27 cellular contexts compared by ENCODE assay signal in genomic region chr22:20663941-20664593, GRCh38.
"Had no signal": no experiment of that assay in that cellular context is flagged by ENCODE, and none has a peak within 500 bp of the region (broad histone marks: within the 10 kb centered on the region; RNA-seq: fewer than 3 reads in every experiment).

No MANE protein-coding gene starts in this region.

- H3K27me3 ChIP-seq: ascending aorta, body of pancreas, SJCRH30 had no signal

- H3K4me3 ChIP-seq: ascending aorta, body of pancreas, MG63, SJCRH30 had no signal

- H3K27ac Mint-ChIP-seq: activated CD8-positive, alpha-beta T cell treated with anti-CD3 and anti-CD28 coated beads for 36 hours; activated naive CD4-positive, alpha-beta T cell treated with anti-CD3 and anti-CD28 coated beads, Interleukin-2, amount 50 U/mL, for 72 hours; activated naive CD8-positive, alpha-beta T cell treated with anti-CD3 and anti-CD28 coated beads, Interleukin-2, amount 50 U/mL, for 24 hours; activated T-cell treated with anti-CD3 and anti-CD28 coated beads, Interleukin-2, amount 50 U/mL, for 24 hours; activated T-helper 1 cell treated with anti-CD3 and anti-CD28 coated beads, Interleukin-12 subunit alpha, Interleukin-12 subunit beta, Interleukin-2, Interleukin-4 antibody, amounts not matched to agents 30 ng/mL and 10 ng/mL and 1 ng/mL, durations not matched to agents 14 hours and 24 hours and 36 hours had no signal

- H3K4me3 Mint-ChIP-seq: activated CD8-positive, alpha-beta T cell treated with anti-CD3 and anti-CD28 coated beads for 36 hours; activated naive CD8-positive, alpha-beta T cell treated with anti-CD3 and anti-CD28 coated beads, Interleukin-2, amount 50 U/mL, for 24 hours; activated T-cell treated with anti-CD3 and anti-CD28 coated beads, Interleukin-2, amount 50 U/mL, for 24 hours; activated T-helper 1 cell treated with anti-CD3 and anti-CD28 coated beads, Interleukin-12 subunit alpha, Interleukin-12 subunit beta, Interleukin-2, Interleukin-4 antibody, amounts not matched to agents 30 ng/mL and 10 ng/mL and 1 ng/mL, durations not matched to agents 14 hours and 24 hours and 36 hours had no signal

- H3K27ac ChIP-seq: ascending aorta, body of pancreas, SJCRH30, VCaP had no signal

- DNase-seq: activated CD4-positive, alpha-beta T cell treated with anti-CD3 and anti-CD28 coated beads, Interleukin-2, amount 50 U/mL, for 1 hour; activated CD4-positive, CD25-positive, alpha-beta regulatory T cell; activated CD8-positive, alpha-beta T cell treated with anti-CD3 and anti-CD28 coated beads for 36 hours; activated effector memory CD4-positive, alpha-beta T cell treated with Interleukin-2 at 50 U/mL for 16 hours; activated naive CD4-positive, alpha-beta T cell treated with Interleukin-2 at 50 U/mL for 16 hours; activated naive CD8-positive, alpha-beta T cell treated with anti-CD3 and anti-CD28 coated beads, Interleukin-2, amount 50 U/mL, for 24 hours; activated T-cell treated with anti-CD3 and anti-CD28 coated beads, Interleukin-2, amount 50 U/mL, for 24 hours; amniotic stem cell; body of pancreas; MG63; MV-4-11; NCI-H1092 treated with DMSO at 0.1 percent for 48 hours; NCI-H1417 treated with DMSO at 0.1 percent for 48 hours; NCI-H1694; NCI-H2029; NCI-H2107; NCI-H2171 treated with DMSO at 0.1 percent for 48 hours; NCI-H226; NCI-H526; NCI-H82; SJCRH30; SK-N-SH; T-helper 1 cell had no signal

- H3K36me3 ChIP-seq: ascending aorta, MG63, SJCRH30 had no signal

- H3K4me1 ChIP-seq: ascending aorta, body of pancreas, SJCRH30 had no signal

- ATAC-seq: activated CD8-positive, alpha-beta T cell treated with anti-CD3 and anti-CD28 coated beads for 36 hours; activated naive CD4-positive, alpha-beta T cell treated with anti-CD3 and anti-CD28 coated beads, Interleukin-2, amount 50 U/mL, for 72 hours; activated naive CD8-positive, alpha-beta T cell treated with anti-CD3 and anti-CD28 coated beads, Interleukin-2, amount 50 U/mL, for 24 hours; body of pancreas had no signal

- H3K4me1 Mint-ChIP-seq: activated naive CD8-positive, alpha-beta T cell treated with anti-CD3 and anti-CD28 coated beads, Interleukin-2, amount 50 U/mL, for 24 hours had no signal

- H3K9me3 ChIP-seq: MG63, SK-N-SH had no signal
